Comparison of ENCODE assay signal across 20 cellular contexts in genomic region chr7:81514546-81514945, GRCh38.
DNase-seq lines count a peak whose midpoint lies in the region; ATAC-seq and TF ChIP-seq lines count a peak whose summit lies in the region.
"Had no signal": no experiment of that assay in that cellular context is flagged by ENCODE, and none has a peak within 500 bp of the region (broad histone marks: within the 10 kb centered on the region; RNA-seq: fewer than 3 reads in every experiment).

No MANE protein-coding gene starts in this region.

- no peak for ATAC-seq in GM21423 (IDR thresholded peaks at IDR 0.05; ENCODE audit: unreplicated experiment)
- ATAC-seq in activated CD8-positive, alpha-beta T cell treated with anti-CD3 and anti-CD28 coated beads, Interleukin-2, amount 10 ng/mL, durations not matched to agents 7 days and 5 days, result no peak
- ATAC-seq: A549, HepG2 had no signal

- no peaks in the 10 kb centered on the region for H3K36me3 Mint-ChIP-seq in activated CD4-positive, alpha-beta memory T cell treated with anti-CD3 and anti-CD28 coated beads for 36 hours
- H3K36me3 Mint-ChIP-seq in activated CD8-positive, alpha-beta T cell treated with anti-CD3 and anti-CD28 coated beads, Interleukin-2, amount 10 ng/mL, durations not matched to agents 7 days and 5 days (ENCODE audit: low read depth), result no peaks in the 10 kb centered on the region
- H3K36me3 Mint-ChIP-seq: CD8-positive, alpha-beta memory T cell had no signal

- WGBS in mesenchymal stem cell, result no CpG with 5 or more reads among the region's 3 CpGs

- H3K79me1 ChIP-seq in mesenchymal stem cell (replicated peaks; ENCODE audit: low read length, poor library complexity, severe bottlenecking), result no peaks in the 10 kb centered on the region

- no peak overlapping the region for H3K27ac ChIP-seq in mesenchymal stem cell (ENCODE audit: low read length, poor library complexity, severe bottlenecking)
- H3K27ac ChIP-seq: 22Rv1, A549, BLaER1, GM23248 had no signal

- POLR2A ChIA-PET in BJ (lab: Charles Lee), result no interaction called here
- POLR2A ChIA-PET in activated CD4-positive, alpha-beta memory T cell treated with anti-CD3 and anti-CD28 coated beads for 36 hours (lab: Charles Lee), result no interaction called here
- POLR2A ChIA-PET in activated CD8-positive, alpha-beta T cell treated with anti-CD3 and anti-CD28 coated beads, Interleukin-2, amount 10 ng/mL, durations not matched to agents 7 days and 5 days (lab: Charles Lee), result no interaction called here

- H3K18ac ChIP-seq in mesenchymal stem cell (ENCODE audit: low read depth in 1 of 2, low read length in 2 of 2), result no peak overlapping the region

- H2BK120ac ChIP-seq in mesenchymal stem cell (ENCODE audit: low read depth, low read length), result no peak overlapping the region

- DNase-seq in BJ (ENCODE audit: low read depth) (peak; percentile 20), M059J (ENCODE audit: low read depth) (peak; percentile 8), amniotic epithelial cell (ENCODE audit: low read depth) (peak; percentile 65), mesenchymal stem cell (peak; percentile 29), NOMO-1 treated with DMSO at 0.1 percent for 48 hours (lab: John Stamatoyannopoulos, UW; ENCODE audit: unreplicated experiment) (no peak)
- no peak for DNase-seq in activated CD4-positive, alpha-beta memory T cell treated with anti-CD3 and anti-CD28 coated beads for 36 hours
- no peak for DNase-seq in activated CD8-positive, alpha-beta T cell treated with anti-CD3 and anti-CD28 coated beads, Interleukin-2, amount 10 ng/mL, durations not matched to agents 7 days and 5 days
- DNase-seq: AML-193; CD8-positive, alpha-beta memory T cell; COR-L47; DMS 273 treated with DMSO at 0.1 percent for 48 hours; DMS53; DND-41 had no signal

- no peak overlapping the region for H2BK15ac ChIP-seq in mesenchymal stem cell (ENCODE audit: low read depth, poor library complexity, severe bottlenecking)

- no peak overlapping the region for H3K23ac ChIP-seq in mesenchymal stem cell (ENCODE audit: low read length in 2 of 2)

- intact Hi-C loops in activated CD4-positive, alpha-beta memory T cell treated with anti-CD3 and anti-CD28 coated beads for 36 hours (cut with micrococcal nuclease), result no loop called here

- no peak overlapping the region for H2AFZ ChIP-seq in mesenchymal stem cell (ENCODE audit: low read depth, low read length)
- H2AFZ ChIP-seq: GM23248 had no signal

- no peaks in the 10 kb centered on the region for H3K27me3 Mint-ChIP-seq in activated CD4-positive, alpha-beta memory T cell treated with anti-CD3 and anti-CD28 coated beads for 36 hours
- no peaks in the 10 kb centered on the region for H3K27me3 Mint-ChIP-seq in activated CD8-positive, alpha-beta T cell treated with anti-CD3 and anti-CD28 coated beads, Interleukin-2, amount 10 ng/mL, durations not matched to agents 7 days and 5 days (ENCODE audit: low read depth)
- H3K27me3 Mint-ChIP-seq: CD8-positive, alpha-beta memory T cell had no signal

- TF ChIP-seq CTCF in BJ (IDR thresholded peaks at IDR 0.05; ENCODE audit: insufficient read depth, low read depth, low read length), result no peak

- H3K4me3 Mint-ChIP-seq in activated CD4-positive, alpha-beta memory T cell treated with anti-CD3 and anti-CD28 coated beads for 36 hours, result no peak overlapping the region
- H3K4me3 Mint-ChIP-seq in activated CD8-positive, alpha-beta T cell treated with anti-CD3 and anti-CD28 coated beads, Interleukin-2, amount 10 ng/mL, durations not matched to agents 7 days and 5 days, result no peak overlapping the region
- H3K4me3 Mint-ChIP-seq: CD8-positive, alpha-beta memory T cell; HFFc6 had no signal

- no peak overlapping the region for H3K4me2 ChIP-seq in mesenchymal stem cell (ENCODE audit: low read length, poor library complexity, severe bottlenecking)
- H3K4me2 ChIP-seq: A549, BLaER1 had no signal

- H3K4ac ChIP-seq in mesenchymal stem cell (ENCODE audit: low read depth in 1 of 2, low read length in 2 of 2), result no peak overlapping the region

- H3K9me3 ChIP-seq in mesenchymal stem cell (ENCODE audit: control insufficient read depth, low read length), result peaks cover 12% of the 10 kb centered on the region
- H3K9me3 ChIP-seq: BLaER1 had no signal

- no peak overlapping the region for H2BK12ac ChIP-seq in mesenchymal stem cell (ENCODE audit: low read length in 2 of 2)

- H3K4me1 ChIP-seq in mesenchymal stem cell (ENCODE audit: control insufficient read depth, insufficient read depth, low read depth, low read length), result no peaks in the 10 kb centered on the region
- H3K4me1 ChIP-seq: A549, BLaER1 had no signal

- peaks cover 14% of the 10 kb centered on the region for H3K9me3 Mint-ChIP-seq in activated CD4-positive, alpha-beta memory T cell treated with anti-CD3 and anti-CD28 coated beads for 36 hours
- H3K9me3 Mint-ChIP-seq in activated CD8-positive, alpha-beta T cell treated with anti-CD3 and anti-CD28 coated beads, Interleukin-2, amount 10 ng/mL, durations not matched to agents 7 days and 5 days (ENCODE audit: insufficient read depth), result no peaks in the 10 kb centered on the region

- H3K9ac ChIP-seq in mesenchymal stem cell (ENCODE audit: low read length), result no peak overlapping the region
- H3K9ac ChIP-seq: BLaER1, GM23248 had no signal

- no peak overlapping the region for H3K14ac ChIP-seq in mesenchymal stem cell (ENCODE audit: low read length in 2 of 2)

- H3K27ac Mint-ChIP-seq in activated CD4-positive, alpha-beta memory T cell treated with anti-CD3 and anti-CD28 coated beads for 36 hours, result no peak overlapping the region
- H3K27ac Mint-ChIP-seq in activated CD8-positive, alpha-beta T cell treated with anti-CD3 and anti-CD28 coated beads, Interleukin-2, amount 10 ng/mL, durations not matched to agents 7 days and 5 days, result no peak overlapping the region
- H3K27ac Mint-ChIP-seq: CD8-positive, alpha-beta memory T cell; HFFc6 had no signal

- H4K91ac ChIP-seq in mesenchymal stem cell (ENCODE audit: low read length), result no peak overlapping the region

- no peaks in the 10 kb centered on the region for H3K4me1 Mint-ChIP-seq in activated CD4-positive, alpha-beta memory T cell treated with anti-CD3 and anti-CD28 coated beads for 36 hours (ENCODE audit: low read depth)
- H3K4me1 Mint-ChIP-seq in activated CD8-positive, alpha-beta T cell treated with anti-CD3 and anti-CD28 coated beads, Interleukin-2, amount 10 ng/mL, durations not matched to agents 7 days and 5 days (ENCODE audit: low read depth), result no peaks in the 10 kb centered on the region
- H3K4me1 Mint-ChIP-seq: CD8-positive, alpha-beta memory T cell had no signal

- no peak overlapping the region for H3K4me3 ChIP-seq in BJ (ENCODE audit: low read depth, low read length)
- H3K4me3 ChIP-seq in mesenchymal stem cell (ENCODE audit: insufficient read depth in 1 of 2, low read depth in 1 of 2, low read length in 2 of 2), result no peak overlapping the region
- H3K4me3 ChIP-seq: A549, BLaER1, GM23248 had no signal

- no peak overlapping the region for H2AK5ac ChIP-seq in mesenchymal stem cell (ENCODE audit: low read length, severe bottlenecking)

- no peak overlapping the region for H4K8ac ChIP-seq in mesenchymal stem cell (ENCODE audit: low read length)

- H3K27me3 ChIP-seq in BJ (ENCODE audit: control insufficient read depth, insufficient read depth, low read length) (no peaks in the 10 kb centered on the region), mesenchymal stem cell (ENCODE audit: control insufficient read depth in 1 of 2, insufficient read depth in 1 of 2, low read length in 2 of 2) (no peaks in the 10 kb centered on the region)
- H3K27me3 ChIP-seq: BLaER1 had no signal

- no peak overlapping the region for H2BK5ac ChIP-seq in mesenchymal stem cell (ENCODE audit: low read depth, low read length, poor library complexity, severe bottlenecking)

- CTCF ChIA-PET in BJ (lab: Yijun Ruan, JAX), result no interaction called here
- CTCF ChIA-PET in activated CD4-positive, alpha-beta memory T cell treated with anti-CD3 and anti-CD28 coated beads for 36 hours (lab: Charles Lee), result no interaction called here
- CTCF ChIA-PET in activated CD8-positive, alpha-beta T cell treated with anti-CD3 and anti-CD28 coated beads, Interleukin-2, amount 10 ng/mL, durations not matched to agents 7 days and 5 days (lab: Charles Lee), result no interaction called here

- H3K36me3 ChIP-seq in BJ (ENCODE audit: control insufficient read depth, insufficient read depth, low read length) (no peaks in the 10 kb centered on the region), mesenchymal stem cell (ENCODE audit: control insufficient read depth in 1 of 2, insufficient read depth in 2 of 2, low read depth in 1 of 2, low read length in 2 of 2) (no peaks in the 10 kb centered on the region)
- H3K36me3 ChIP-seq: BLaER1 had no signal

Comparison
In these comparisons a context has a peak if more than half of its experiments do, and no peak if none do; other contexts are left out.
1. DNase-seq: peak in BJ (single experiment), M059J (single experiment), amniotic epithelial cell (single experiment) and mesenchymal stem cell (single experiment); none in activated CD4-positive, alpha-beta memory T cell treated with anti-CD3 and anti-CD28 coated beads for 36 hours (single experiment), NOMO-1 treated with DMSO at 0.1 percent for 48 hours (single experiment) and activated CD8-positive, alpha-beta T cell treated with anti-CD3 and anti-CD28 coated beads, Interleukin-2, amount 10 ng/mL, durations not matched to agents 7 days and 5 days (single experiment).